8 cellular contexts compared by ENCODE assay signal in genomic region chr9:69173891-69174644, GRCh38. TPM values are rescaled to one million over a fixed set of nuclear protein-coding genes. Genes with fewer than 3 reads are reported as not detected.
A peak's percentile ranks its signal among the peaks of the same experiment; 100 is the strongest.
DNase-seq lines count a peak whose midpoint lies in the region; ATAC-seq and TF ChIP-seq lines count a peak whose summit lies in the region.

Gene TJP2 (plus strand): TSS chr9:69174277. CDS start chr9:69174373, 96 bp downstream.

- peak within 1 kb of the TSS; percentile 53 for H3K9ac ChIP-seq in HUES64 (ENCODE audit: low read depth, low read length)

- no peaks in the 10 kb centered on the region for H3K9me3 Mint-ChIP-seq in activated B cell treated with CpG ODN at 0.5 μM for 24 hours

- no peaks in the 10 kb centered on the region for H3K36me3 Mint-ChIP-seq in activated B cell treated with CpG ODN at 0.5 μM for 24 hours (ENCODE audit: low read depth)

- peaks cover 34% of the 10 kb centered on the region for H3K4me1 Mint-ChIP-seq in activated B cell treated with CpG ODN at 0.5 μM for 24 hours

- H3K4me3 ChIP-seq in HUES64 (ENCODE audit: low read length): peak within 1 kb of the TSS; percentile 66
- H3K4me3 ChIP-seq in left lung: peak within 1 kb of the TSS; percentile 56 to 65

- TF ChIP-seq CTCF in activated B cell treated with CpG ODN at 0.5 μM for 24 hours (IDR thresholded peaks at IDR 0.05) (no peak), left lung (IDR thresholded peaks at IDR 0.05) (no peak)

- peaks cover 37% of the 10 kb centered on the region for H3K27me3 Mint-ChIP-seq in activated B cell treated with CpG ODN at 0.5 μM for 24 hours

- intact Hi-C loops in activated B cell treated with CpG ODN at 0.5 μM for 24 hours (cut with micrococcal nuclease): loop anchor here (5.0 kb wide), 2 partner anchors 137 to 452 kb away; partner anchors contain the start of gene FXN
- intact Hi-C loops in left lung (cut with DNase I): no loop called here

- CTCF ChIA-PET in activated B cell treated with CpG ODN at 0.5 μM for 24 hours (lab: Charles Lee): no interaction called here

- no peaks in the 10 kb centered on the region for H3K36me3 ChIP-seq in HUES64 (ENCODE audit: insufficient read depth, low read length)
- no peaks in the 10 kb centered on the region for H3K36me3 ChIP-seq in left lung

- ATAC-seq in GM21447 (IDR thresholded peaks at IDR 0.05; ENCODE audit: unreplicated experiment) (peak; percentile 42), activated B cell treated with CpG ODN at 0.5 μM for 24 hours (ENCODE audit: low read depth) (peak; percentile 49), left lung (peak; percentile 69)

- H3K4me1 ChIP-seq in HUES64 (ENCODE audit: insufficient read depth, low read length): peaks cover 60% of the 10 kb centered on the region
- peaks cover 7 to 85% of the 10 kb centered on the region in 2 donors for H3K4me1 ChIP-seq in left lung

- H3K27me3 ChIP-seq in HUES64 (ENCODE audit: insufficient read depth, low read length): peaks cover 37% of the 10 kb centered on the region
- no peaks in the 10 kb centered on the region for H3K27me3 ChIP-seq in left lung

- H3K27ac ChIP-seq in HUES64 (ENCODE audit: low read depth, low read length) (no peak within 1 kb of the TSS), left lung (peak within 1 kb of the TSS; percentile 75 to 87)

- WGBS in HUES64: under 1% methylated on average over 95 of the region's 95 CpGs

- H3K9me3 ChIP-seq in HUES64 (ENCODE audit: insufficient read depth, low read depth, low read length): no peaks in the 10 kb centered on the region
- H3K9me3 ChIP-seq in left lung: no peaks in the 10 kb centered on the region

- POLR2A ChIA-PET in activated B cell treated with CpG ODN at 0.5 μM for 24 hours (lab: Charles Lee): no interaction called here

- DNase-seq in ELR (ENCODE audit: low read depth) (peak; percentile 86), activated B cell treated with CpG ODN at 0.5 μM for 24 hours (peak; percentile 35), dermis blood vessel endothelial cell (peak; percentile 80), left lung (peak; percentile 78 to 92), RKO (ENCODE audit: low spot score) (no peak)
- peak; percentile 41 for DNase-seq in stimulated activated CD4-positive, alpha-beta T cell treated with anti-CD3 and anti-CD28 coated beads, Interleukin-4, amount 100 ng/mL, for 24 hours

- H3K4me3 Mint-ChIP-seq in activated B cell treated with CpG ODN at 0.5 μM for 24 hours: peak within 1 kb of the TSS; percentile 84

- no peak within 1 kb of the TSS for H3K27ac Mint-ChIP-seq in activated B cell treated with CpG ODN at 0.5 μM for 24 hours

RNA-seq across cellular contexts. Expression of gene TJP2, which starts in this region (rescaled TPM):
- polyA plus RNA-seq in HUES64 (2013, experiment 1 of 2): 91.9 TPM
- 92.8 TPM for polyA plus RNA-seq in HUES64 (2013, experiment 2 of 2)
- total RNA-seq in activated B cell treated with CpG ODN at 0.5 μM for 24 hours (2.3 and 4.7 TPM in 2 replicates), dermis blood vessel endothelial cell (106 and 177 TPM in 2 replicates), left lung (100 to 1,000 TPM in 1 of 2 donors, 10 to 100 TPM in 1; 93.0 to 116 TPM)

Comparison
In these comparisons a context has a peak if more than half of its experiments do, and no peak if none do; other contexts are left out.
1. RNA of gene TJP2 (total RNA-seq): 93.0 to 116 TPM in left lung and 106 to 177 TPM in dermis blood vessel endothelial cell; 2.3 to 4.7 TPM in activated B cell treated with CpG ODN at 0.5 μM for 24 hours; every median in the first group is over 10 times any median in the second.
2. Peak in every context shown above with its lines, with median percentiles within 50 percentile points of each other: ATAC-seq.